2 cellular contexts compared by ENCODE assay signal in the genomic region with DNA sequence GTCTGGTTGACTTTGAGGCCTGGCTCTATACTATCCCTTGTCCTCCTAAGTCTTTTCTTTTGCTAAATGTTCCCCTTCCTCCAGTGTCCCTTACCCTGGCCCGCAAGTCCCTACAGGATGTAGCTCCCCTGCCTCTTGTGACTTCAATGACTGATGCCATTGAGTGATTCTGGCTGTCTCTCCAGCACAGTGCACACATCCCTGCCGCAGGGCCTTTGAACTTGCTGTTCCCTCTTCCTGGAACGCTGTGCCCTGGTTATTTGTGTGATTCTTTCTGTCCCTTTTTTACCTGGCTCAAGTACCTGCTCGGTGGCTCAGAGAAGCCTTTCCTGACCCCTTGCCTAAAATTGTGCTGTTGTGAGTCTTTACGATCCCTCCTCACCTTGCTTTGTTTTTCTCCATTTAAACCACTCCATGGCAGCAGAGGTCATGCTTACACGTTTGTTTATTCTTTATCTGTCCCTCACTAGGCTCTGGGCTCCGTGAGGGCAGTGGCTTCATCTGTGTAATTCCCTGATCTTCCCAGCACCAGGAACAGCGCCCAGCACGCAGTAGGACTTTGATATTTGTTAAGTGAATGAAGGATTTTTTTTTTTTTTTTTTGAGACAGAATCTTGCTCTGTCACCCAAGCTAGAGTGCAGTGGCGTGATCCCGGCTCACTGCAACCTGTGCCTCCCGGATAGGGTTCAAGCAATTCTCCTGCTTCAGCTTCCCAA.
TF ChIP-seq lines count a peak whose summit lies in the region.

No MANE protein-coding gene starts in this region.

TF ChIP-seq in HepG2, 621 proteins besides CTCF, POLR2A, EP300 and RAD21:
- TF ChIP-seq TRIM24 (CRISPR knock-in tag; IDR thresholded peaks at IDR 0.05) (no peak), ZMYM3 (CRISPR knock-in tag; IDR thresholded peaks at IDR 0.05) (peak; percentile 57; the same call in 1 of the 2 replicates), ZNF761 (CRISPR knock-in tag; conservative IDR thresholded peaks at IDR 0.05) (no peak), KDM1A (CRISPR knock-in tag; IDR thresholded peaks at IDR 0.05) (0 out of 2 replicates have a peak, but pooled peaks have one; percentile 21), ARID2 (CRISPR knock-in tag; IDR thresholded peaks at IDR 0.05; ENCODE audit: borderline replicate concordance) (no peak), ZKSCAN1 (IDR thresholded peaks at IDR 0.05; ENCODE audit: low read length) (peak; percentile 88), PAF1 (CRISPR knock-in tag; IDR thresholded peaks at IDR 0.05) (no peak), NCOA2 (CRISPR knock-in tag; IDR thresholded peaks at IDR 0.05) (no peak)
- TF ChIP-seq, protein P1, sequence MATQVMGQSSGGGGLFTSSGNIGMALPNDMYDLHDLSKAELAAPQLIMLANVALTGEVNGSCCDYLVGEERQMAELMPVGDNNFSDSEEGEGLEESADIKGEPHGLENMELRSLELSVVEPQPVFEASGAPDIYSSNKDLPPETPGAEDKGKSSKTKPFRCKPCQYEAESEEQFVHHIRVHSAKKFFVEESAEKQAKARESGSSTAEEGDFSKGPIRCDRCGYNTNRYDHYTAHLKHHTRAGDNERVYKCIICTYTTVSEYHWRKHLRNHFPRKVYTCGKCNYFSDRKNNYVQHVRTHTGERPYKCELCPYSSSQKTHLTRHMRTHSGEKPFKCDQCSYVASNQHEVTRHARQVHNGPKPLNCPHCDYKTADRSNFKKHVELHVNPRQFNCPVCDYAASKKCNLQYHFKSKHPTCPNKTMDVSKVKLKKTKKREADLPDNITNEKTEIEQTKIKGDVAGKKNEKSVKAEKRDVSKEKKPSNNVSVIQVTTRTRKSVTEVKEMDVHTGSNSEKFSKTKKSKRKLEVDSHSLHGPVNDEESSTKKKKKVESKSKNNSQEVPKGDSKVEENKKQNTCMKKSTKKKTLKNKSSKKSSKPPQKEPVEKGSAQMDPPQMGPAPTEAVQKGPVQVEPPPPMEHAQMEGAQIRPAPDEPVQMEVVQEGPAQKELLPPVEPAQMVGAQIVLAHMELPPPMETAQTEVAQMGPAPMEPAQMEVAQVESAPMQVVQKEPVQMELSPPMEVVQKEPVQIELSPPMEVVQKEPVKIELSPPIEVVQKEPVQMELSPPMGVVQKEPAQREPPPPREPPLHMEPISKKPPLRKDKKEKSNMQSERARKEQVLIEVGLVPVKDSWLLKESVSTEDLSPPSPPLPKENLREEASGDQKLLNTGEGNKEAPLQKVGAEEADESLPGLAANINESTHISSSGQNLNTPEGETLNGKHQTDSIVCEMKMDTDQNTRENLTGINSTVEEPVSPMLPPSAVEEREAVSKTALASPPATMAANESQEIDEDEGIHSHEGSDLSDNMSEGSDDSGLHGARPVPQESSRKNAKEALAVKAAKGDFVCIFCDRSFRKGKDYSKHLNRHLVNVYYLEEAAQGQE (IDR thresholded peaks at IDR 0.05; ENCODE audit: borderline replicate concordance in 1 of 2, low read depth in 1 of 2, low read length in 2 of 2), result peak in 1 of 2 experiments; percentile 72; a peak in 2 of 4 replicates
- TF ChIP-seq, protein P2, sequence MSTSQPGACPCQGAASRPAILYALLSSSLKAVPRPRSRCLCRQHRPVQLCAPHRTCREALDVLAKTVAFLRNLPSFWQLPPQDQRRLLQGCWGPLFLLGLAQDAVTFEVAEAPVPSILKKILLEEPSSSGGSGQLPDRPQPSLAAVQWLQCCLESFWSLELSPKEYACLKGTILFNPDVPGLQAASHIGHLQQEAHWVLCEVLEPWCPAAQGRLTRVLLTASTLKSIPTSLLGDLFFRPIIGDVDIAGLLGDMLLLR (CRISPR knock-in tag; IDR thresholded peaks at IDR 0.05), result no peak

TF ChIP-seq in K562, 482 proteins besides CTCF, POLR2A, EP300 and RAD21:
- TF ChIP-seq ZNF830 (CRISPR knock-in tag; IDR thresholded peaks at IDR 0.05) (no peak), STAT5A (IDR thresholded peaks at IDR 0.05; ENCODE audit: borderline replicate concordance, low read length) (no peak), ARID1B (IDR thresholded peaks at IDR 0.05) (no peak), SETDB1 (IDR thresholded peaks at IDR 0.05; ENCODE audit: low read length) (no peak), MECOM (CRISPR knock-in tag; IDR thresholded peaks at IDR 0.05) (no peak), ZNF12 (CRISPR knock-in tag; IDR thresholded peaks at IDR 0.05) (no peak)
- TF ChIP-seq, protein P3, sequence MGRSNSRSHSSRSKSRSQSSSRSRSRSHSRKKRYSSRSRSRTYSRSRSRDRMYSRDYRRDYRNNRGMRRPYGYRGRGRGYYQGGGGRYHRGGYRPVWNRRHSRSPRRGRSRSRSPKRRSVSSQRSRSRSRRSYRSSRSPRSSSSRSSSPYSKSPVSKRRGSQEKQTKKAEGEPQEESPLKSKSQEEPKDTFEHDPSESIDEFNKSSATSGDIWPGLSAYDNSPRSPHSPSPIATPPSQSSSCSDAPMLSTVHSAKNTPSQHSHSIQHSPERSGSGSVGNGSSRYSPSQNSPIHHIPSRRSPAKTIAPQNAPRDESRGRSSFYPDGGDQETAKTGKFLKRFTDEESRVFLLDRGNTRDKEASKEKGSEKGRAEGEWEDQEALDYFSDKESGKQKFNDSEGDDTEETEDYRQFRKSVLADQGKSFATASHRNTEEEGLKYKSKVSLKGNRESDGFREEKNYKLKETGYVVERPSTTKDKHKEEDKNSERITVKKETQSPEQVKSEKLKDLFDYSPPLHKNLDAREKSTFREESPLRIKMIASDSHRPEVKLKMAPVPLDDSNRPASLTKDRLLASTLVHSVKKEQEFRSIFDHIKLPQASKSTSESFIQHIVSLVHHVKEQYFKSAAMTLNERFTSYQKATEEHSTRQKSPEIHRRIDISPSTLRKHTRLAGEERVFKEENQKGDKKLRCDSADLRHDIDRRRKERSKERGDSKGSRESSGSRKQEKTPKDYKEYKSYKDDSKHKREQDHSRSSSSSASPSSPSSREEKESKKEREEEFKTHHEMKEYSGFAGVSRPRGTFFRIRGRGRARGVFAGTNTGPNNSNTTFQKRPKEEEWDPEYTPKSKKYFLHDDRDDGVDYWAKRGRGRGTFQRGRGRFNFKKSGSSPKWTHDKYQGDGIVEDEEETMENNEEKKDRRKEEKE (IDR thresholded peaks at IDR 0.05; ENCODE audit: borderline replicate concordance in 1 of 2, control insufficient read depth in 1 of 2, low read depth in 2 of 2, low read length in 1 of 2), result no peak
